Comparison of ENCODE assay signal across 27 cellular contexts in genomic region chr12:72084061-72084460, GRCh38.
"Had no signal": no experiment of that assay in that cellular context is flagged by ENCODE, and none has a peak within 500 bp of the region (broad histone marks: within the 10 kb centered on the region; RNA-seq: fewer than 3 reads in every experiment).

No MANE protein-coding gene starts in this region.

- H3K27me3 Mint-ChIP-seq: progenitor cell of endocrine pancreas had no signal

- H3K79me2 ChIP-seq: parathyroid adenoma had no signal

- H3K9me3 ChIP-seq: ovary, psoas muscle, right lobe of liver, sigmoid colon, stomach, thoracic aorta, thyroid gland, tibial nerve, upper lobe of left lung, vagina had no signal

- H3K4me1 Mint-ChIP-seq: natural killer cell; nephron; stimulated activated effector memory CD8-positive, alpha-beta T cell treated with anti-CD3 and anti-CD28 coated beads, Interleukin-12 subunit alpha, Interleukin-12 subunit beta, amount 100 ng/mL, for 72 hours; stimulated activated naive B cell treated with anti-CD40 and anti-IgM and Interleukin-4, amounts not matched to agents 10 μg/mL and 1 μg/mL and 100 μg/mL, for 72 hours had no signal

- H2AFZ ChIP-seq: parathyroid adenoma had no signal

- H3K27ac Mint-ChIP-seq: natural killer cell; nephron; progenitor cell of endocrine pancreas; stimulated activated effector memory CD8-positive, alpha-beta T cell treated with anti-CD3 and anti-CD28 coated beads, Interleukin-12 subunit alpha, Interleukin-12 subunit beta, amount 100 ng/mL, for 72 hours; stimulated activated naive B cell treated with anti-CD40 and anti-IgM and Interleukin-4, amounts not matched to agents 10 μg/mL and 1 μg/mL and 100 μg/mL, for 72 hours; stimulated activated naive CD8-positive, alpha-beta T cell treated with anti-CD3 and anti-CD28 coated beads, Interleukin-15, Interleukin-2, amounts not matched to agents 100 ng/mL and 50 ng/mL, for 24 hours had no signal

- ATAC-seq: natural killer cell; psoas muscle; right cardiac atrium; right lobe of liver; stimulated activated effector memory CD8-positive, alpha-beta T cell treated with anti-CD3 and anti-CD28 coated beads, Interleukin-12 subunit alpha, Interleukin-12 subunit beta, amount 100 ng/mL, for 72 hours; stimulated activated naive B cell treated with anti-CD40 and anti-IgM and Interleukin-4, amounts not matched to agents 10 μg/mL and 1 μg/mL and 100 μg/mL, for 72 hours had no signal

- H3K4me1 ChIP-seq: parathyroid adenoma, psoas muscle, right lobe of liver, sigmoid colon, stomach, thyroid gland, tibial nerve, upper lobe of left lung, vagina had no signal

- H3K27ac ChIP-seq: ovary, parathyroid adenoma, psoas muscle, right lobe of liver, sigmoid colon, stomach, thoracic aorta, thyroid gland, tibial nerve, upper lobe of left lung, vagina had no signal

- H3K9ac ChIP-seq: parathyroid adenoma had no signal

- H3K36me3 Mint-ChIP-seq: natural killer cell; stimulated activated effector memory CD8-positive, alpha-beta T cell treated with anti-CD3 and anti-CD28 coated beads, Interleukin-12 subunit alpha, Interleukin-12 subunit beta, amount 100 ng/mL, for 72 hours; stimulated activated naive B cell treated with anti-CD40 and anti-IgM and Interleukin-4, amounts not matched to agents 10 μg/mL and 1 μg/mL and 100 μg/mL, for 72 hours had no signal

- H3K4me3 ChIP-seq: ovary, psoas muscle, right lobe of liver, sigmoid colon, stomach, thoracic aorta, thyroid gland, tibial nerve, upper lobe of left lung, vagina had no signal

- H3K9me3 Mint-ChIP-seq: stimulated activated naive B cell treated with anti-CD40 and anti-IgM and Interleukin-4, amounts not matched to agents 10 μg/mL and 1 μg/mL and 100 μg/mL, for 72 hours had no signal

- H3K36me3 ChIP-seq: ovary, right lobe of liver, sigmoid colon, stomach, thoracic aorta, thyroid gland, tibial nerve, upper lobe of left lung, vagina had no signal

- DNase-seq: natural killer cell; occipital lobe; ovary; posterior cingulate gyrus; psoas muscle; right cardiac atrium; right lobe of liver; sigmoid colon; small intestine; stimulated activated CD4-positive, alpha-beta T cell treated with anti-CD3 and anti-CD28 coated beads, Interleukin-15, amount 100 ng/mL, for 24 hours; stimulated activated CD4-positive, alpha-beta T cell treated with anti-CD3 and anti-CD28 coated beads, Interleukin-2, amount 100 ng/mL, for 24 hours; stimulated activated CD4-positive, alpha-beta T cell treated with anti-CD3 and anti-CD28 coated beads, Interleukin-2, amount 100 ng/mL, for 48 hours; stimulated activated CD4-positive, alpha-beta T cell treated with anti-CD3 and anti-CD28 coated beads, Interleukin-4, amount 100 ng/mL, for 24 hours; stimulated activated naive B cell treated with anti-CD40 and anti-IgM and Interleukin-4, amounts not matched to agents 10 μg/mL and 1 μg/mL and 100 μg/mL, for 72 hours; stimulated activated naive CD4-positive, alpha-beta T cell treated with Interleukin-2 at 50 U/mL for 16 hours; stomach; thyroid gland; trophoblast cell; upper lobe of left lung had no signal

- H3K27me3 ChIP-seq: ovary, right lobe of liver, sigmoid colon, stomach, thyroid gland, tibial nerve, upper lobe of left lung, vagina had no signal

- H3K4me3 Mint-ChIP-seq: natural killer cell; nephron; stimulated activated effector memory CD8-positive, alpha-beta T cell treated with anti-CD3 and anti-CD28 coated beads, Interleukin-12 subunit alpha, Interleukin-12 subunit beta, amount 100 ng/mL, for 72 hours; stimulated activated naive B cell treated with anti-CD40 and anti-IgM and Interleukin-4, amounts not matched to agents 10 μg/mL and 1 μg/mL and 100 μg/mL, for 72 hours; stimulated activated naive CD8-positive, alpha-beta T cell treated with anti-CD3 and anti-CD28 coated beads, Interleukin-15, Interleukin-2, amounts not matched to agents 100 ng/mL and 50 ng/mL, for 24 hours had no signal
